In genomic region chr16:11390573-11391495, GRCh38 we compare ENCODE assay signal across 14 cellular contexts. TPM values are rescaled to one million over a fixed set of nuclear protein-coding genes. Genes with fewer than 3 reads are reported as not detected.
A peak's percentile ranks its signal among the peaks of the same experiment; 100 is the strongest.
DNase-seq lines count a peak whose midpoint lies in the region; ATAC-seq and TF ChIP-seq lines count a peak whose summit lies in the region.
"Had no signal": no experiment of that assay in that cellular context is flagged by ENCODE, and none has a peak within 500 bp of the region (broad histone marks: within the 10 kb centered on the region; RNA-seq: fewer than 3 reads in every experiment).

No MANE protein-coding gene starts in this region.

- CTCF ChIA-PET in activated CD8-positive, alpha-beta memory T cell treated with anti-CD3 and anti-CD28 coated beads, Interleukin-2, amount 10 ng/mL, durations not matched to agents 7 days and 5 days (lab: Charles Lee), result interaction anchor here (0.6 to 6.7 kb wide), 5 partner anchors 10 to 310 kb away, joined by 3 to 29 read pairs (median 4); no protein-coding TSS in a partner anchor

- no peak for TF ChIP-seq CTCF in left lung (IDR thresholded peaks at IDR 0.05)

- DNase-seq in Daoy (ENCODE audit: low read depth), result peak; percentile 26
- no peak for DNase-seq in NT2/D1 (ENCODE audit: low read depth, low spot score)
- no peak for DNase-seq in left lung
- no peak for DNase-seq in 8988T
- no peak for DNase-seq in activated CD8-positive, alpha-beta memory T cell treated with anti-CD3 and anti-CD28 coated beads, Interleukin-2, amount 10 ng/mL, durations not matched to agents 7 days and 5 days
- DNase-seq: activated CD4-positive, alpha-beta T cell treated with anti-CD3 and anti-CD28 coated beads, Interleukin-2, amount 50 U/mL, for 1 hour; BE2C; central memory CD4-positive, alpha-beta T cell; erythroblast had no signal

- H3K4me3 ChIP-seq in NT2/D1 (ENCODE audit: insufficient read length, low read depth), result no peak overlapping the region
- no peak overlapping the region for H3K4me3 ChIP-seq in left lung
- H3K4me3 ChIP-seq: mucosa of descending colon had no signal

- H3K27me3 Mint-ChIP-seq in activated CD8-positive, alpha-beta memory T cell treated with anti-CD3 and anti-CD28 coated beads, Interleukin-2, amount 10 ng/mL, durations not matched to agents 7 days and 5 days, result peaks cover under 1% of the 10 kb centered on the region

- no peak overlapping the region for H3K4me3 Mint-ChIP-seq in activated CD8-positive, alpha-beta memory T cell treated with anti-CD3 and anti-CD28 coated beads, Interleukin-2, amount 10 ng/mL, durations not matched to agents 7 days and 5 days
- H3K4me3 Mint-ChIP-seq: T-helper 1 cell treated with Interleukin-12 subunit alpha and Interleukin-12 subunit beta and Interleukin-4 antibody, amounts not matched to agents 30 μg/mL and 1 μg/mL, for 36 hours had no signal

- H3K36me3 ChIP-seq in NT2/D1 (ENCODE audit: insufficient read depth, insufficient read length, low read length) (no peaks in the 10 kb centered on the region), left lung (no peaks in the 10 kb centered on the region)
- H3K36me3 ChIP-seq: BE2C had no signal

- TF ChIP-seq RAD21 in Ishikawa (IDR thresholded peaks at IDR 0.05; ENCODE audit: low read depth), result no peak

- no peaks in the 10 kb centered on the region for H3K36me3 Mint-ChIP-seq in activated CD8-positive, alpha-beta memory T cell treated with anti-CD3 and anti-CD28 coated beads, Interleukin-2, amount 10 ng/mL, durations not matched to agents 7 days and 5 days

- H3K9me3 Mint-ChIP-seq in activated CD8-positive, alpha-beta memory T cell treated with anti-CD3 and anti-CD28 coated beads, Interleukin-2, amount 10 ng/mL, durations not matched to agents 7 days and 5 days (ENCODE audit: low read depth), result no peaks in the 10 kb centered on the region
- H3K9me3 Mint-ChIP-seq: T-helper 1 cell treated with Interleukin-12 subunit alpha and Interleukin-12 subunit beta and Interleukin-4 antibody, amounts not matched to agents 30 μg/mL and 1 μg/mL, for 36 hours had no signal

- ATAC-seq in left lung, result peak; percentile 2
- ATAC-seq in HG02852 (IDR thresholded peaks at IDR 0.05; ENCODE audit: unreplicated experiment), result no peak
- ATAC-seq in activated CD8-positive, alpha-beta memory T cell treated with anti-CD3 and anti-CD28 coated beads, Interleukin-2, amount 10 ng/mL, durations not matched to agents 7 days and 5 days, result no peak
- no peak for ATAC-seq in GM19023 (IDR thresholded peaks at IDR 0.05; ENCODE audit: unreplicated experiment)

- no peaks in the 10 kb centered on the region for H3K9me3 ChIP-seq in NT2/D1 (ENCODE audit: insufficient read depth, low read length)
- no peaks in the 10 kb centered on the region for H3K9me3 ChIP-seq in left lung
- H3K9me3 ChIP-seq: BE2C, mucosa of descending colon had no signal

- TF ChIP-seq EP300 in Ishikawa (IDR thresholded peaks at IDR 0.05; ENCODE audit: borderline replicate concordance), result peak; percentile 63; the same call in 1 of the 2 replicates

- H3K4me1 ChIP-seq in NT2/D1 (ENCODE audit: insufficient read depth, insufficient read length), result peaks cover 53% of the 10 kb centered on the region
- H3K4me1 ChIP-seq in left lung, result peaks cover 5 to 10% of the 10 kb centered on the region in 2 donors
- H3K4me1 ChIP-seq: BE2C had no signal

- H3K9ac ChIP-seq in NT2/D1 (ENCODE audit: insufficient read length, low read depth), result peak overlapping the region; percentile 59

- peak overlapping the region in 1 of 2 donors; percentile 1 for H3K27ac ChIP-seq in left lung

- peaks cover 19% of the 10 kb centered on the region for H3K4me1 Mint-ChIP-seq in activated CD8-positive, alpha-beta memory T cell treated with anti-CD3 and anti-CD28 coated beads, Interleukin-2, amount 10 ng/mL, durations not matched to agents 7 days and 5 days

- intact Hi-C loops in left lung (cut with DNase I), result loop anchor here in 1 of 2 donors (5.0 to 10.0 kb wide), 2 partner anchors 326 to 424 kb away; no protein-coding TSS in a partner anchor

- H3K27ac Mint-ChIP-seq in activated CD8-positive, alpha-beta memory T cell treated with anti-CD3 and anti-CD28 coated beads, Interleukin-2, amount 10 ng/mL, durations not matched to agents 7 days and 5 days, result no peak overlapping the region
- H3K27ac Mint-ChIP-seq: T-helper 1 cell treated with Interleukin-12 subunit alpha and Interleukin-12 subunit beta and Interleukin-4 antibody, amounts not matched to agents 30 μg/mL and 1 μg/mL, for 36 hours had no signal

- H3K27me3 ChIP-seq in NT2/D1 (ENCODE audit: insufficient read depth, insufficient read length) (no peaks in the 10 kb centered on the region), left lung (peaks cover 0 to 6% of the 10 kb centered on the region in 2 donors)
- H3K27me3 ChIP-seq: BE2C had no signal

TF ChIP-seq in Ishikawa, 13 proteins besides CTCF, POLR2A, EP300 and RAD21:
- TF ChIP-seq YY1 (IDR thresholded peaks at IDR 0.05; ENCODE audit: low read depth), result no peak
- TF ChIP-seq, protein P1, sequence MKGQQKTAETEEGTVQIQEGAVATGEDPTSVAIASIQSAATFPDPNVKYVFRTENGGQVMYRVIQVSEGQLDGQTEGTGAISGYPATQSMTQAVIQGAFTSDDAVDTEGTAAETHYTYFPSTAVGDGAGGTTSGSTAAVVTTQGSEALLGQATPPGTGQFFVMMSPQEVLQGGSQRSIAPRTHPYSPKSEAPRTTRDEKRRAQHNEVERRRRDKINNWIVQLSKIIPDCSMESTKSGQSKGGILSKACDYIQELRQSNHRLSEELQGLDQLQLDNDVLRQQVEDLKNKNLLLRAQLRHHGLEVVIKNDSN (IDR thresholded peaks at IDR 0.05), result no peak
- TF ChIP-seq TEAD4 (IDR thresholded peaks at IDR 0.05), result peak; percentile 74
- TF ChIP-seq, protein P2, sequence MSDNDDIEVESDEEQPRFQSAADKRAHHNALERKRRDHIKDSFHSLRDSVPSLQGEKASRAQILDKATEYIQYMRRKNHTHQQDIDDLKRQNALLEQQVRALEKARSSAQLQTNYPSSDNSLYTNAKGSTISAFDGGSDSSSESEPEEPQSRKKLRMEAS (IDR thresholded peaks at IDR 0.05), result no peak
- TF ChIP-seq FOXM1 (IDR thresholded peaks at IDR 0.05; ENCODE audit: borderline replicate concordance, low read depth), result no peak
- peak; percentile 66 for TF ChIP-seq TCF12 (IDR thresholded peaks at IDR 0.05; ENCODE audit: low read depth)
- TF ChIP-seq TAF1 (IDR thresholded peaks at IDR 0.05; ENCODE audit: low read depth), result peak; percentile 46; the same call in 1 of the 2 replicates
- TF ChIP-seq EGR1 (IDR thresholded peaks at IDR 0.05), result no peak
- no peak for TF ChIP-seq CEBPB (IDR thresholded peaks at IDR 0.05)
- peak; percentile 59 for TF ChIP-seq NFIC (IDR thresholded peaks at IDR 0.05)
- TF ChIP-seq CREB1 (IDR thresholded peaks at IDR 0.05; ENCODE audit: low read depth), result no peak
- TF ChIP-seq ZBTB7A (IDR thresholded peaks at IDR 0.05; ENCODE audit: low read depth), result peak; percentile 72
- no peak for TF ChIP-seq REST (IDR thresholded peaks at IDR 0.05; ENCODE audit: low read depth)

RNA-seq across cellular contexts. Expression of gene RMI2, which starts 45.6 kb away (rescaled TPM):
- 30.2 and 30.8 TPM in 2 replicates for total RNA-seq in Daoy (2014; rRNA removed; shearing (Covaris generic))
- 10 to 100 TPM in 1 of 2 donors, 1 to 10 TPM in 1; 9.6 to 14.1 TPM for total RNA-seq in left lung
- 10 to 100 TPM; 65.9 to 70.4 TPM for total RNA-seq in activated CD8-positive, alpha-beta memory T cell treated with anti-CD3 and anti-CD28 coated beads, Interleukin-2, amount 10 ng/mL, durations not matched to agents 7 days and 5 days
